19 cellular contexts compared by ENCODE assay signal in genomic region chr3:53101956-53102355, GRCh38. TPM values are rescaled to one million over a fixed set of nuclear protein-coding genes. Genes with fewer than 3 reads are reported as not detected.
DNase-seq lines count a peak whose midpoint lies in the region; ATAC-seq and TF ChIP-seq lines count a peak whose summit lies in the region.
"Had no signal": no experiment of that assay in that cellular context is flagged by ENCODE, and none has a peak within 500 bp of the region (broad histone marks: within the 10 kb centered on the region; RNA-seq: fewer than 3 reads in every experiment).

No MANE protein-coding gene starts in this region.

- H3K27me3 ChIP-seq in uterus = no peaks in the 10 kb centered on the region
- H3K27me3 ChIP-seq: transverse colon had no signal

- peaks cover 63% of the 10 kb centered on the region for H3K36me3 Mint-ChIP-seq in activated naive CD4-positive, alpha-beta T cell treated with anti-CD3 and anti-CD28 coated beads, Interleukin-2, amount 10 ng/mL, durations not matched to agents 7 days and 5 days
- peaks cover 37% of the 10 kb centered on the region for H3K36me3 Mint-ChIP-seq in activated naive CD8-positive, alpha-beta T cell treated with anti-CD3 and anti-CD28 coated beads for 36 hours

- no peaks in the 10 kb centered on the region for H3K9me3 ChIP-seq in KOPT-K1 (ENCODE audit: insufficient read depth, low read length, poor library complexity, severe bottlenecking)
- no peaks in the 10 kb centered on the region for H3K9me3 ChIP-seq in uterus
- H3K9me3 ChIP-seq: transverse colon had no signal

- H3K27ac ChIP-seq in KOPT-K1 (ENCODE audit: low read depth, low read length, poor library complexity, severe bottlenecking) (peak overlapping the region; percentile 99), uterus (no peak overlapping the region)
- H3K27ac ChIP-seq: WERI-Rb-1 had no signal

- peak overlapping the region; percentile 65 for H3K4me3 Mint-ChIP-seq in activated naive CD4-positive, alpha-beta T cell treated with anti-CD3 and anti-CD28 coated beads, Interleukin-2, amount 10 ng/mL, durations not matched to agents 7 days and 5 days
- peak overlapping the region; percentile 52 for H3K4me3 Mint-ChIP-seq in activated naive CD8-positive, alpha-beta T cell treated with anti-CD3 and anti-CD28 coated beads for 36 hours

- CTCF ChIA-PET in activated naive CD4-positive, alpha-beta T cell treated with anti-CD3 and anti-CD28 coated beads, Interleukin-2, amount 10 ng/mL, durations not matched to agents 7 days and 5 days (lab: Charles Lee) = interaction anchor here (0.6 to 1.4 kb wide), 4 partner anchors 9 to 671 kb away, joined by 3 to 6 read pairs (median 4); no protein-coding TSS in a partner anchor

- H3K9me3 Mint-ChIP-seq in activated naive CD4-positive, alpha-beta T cell treated with anti-CD3 and anti-CD28 coated beads, Interleukin-2, amount 10 ng/mL, durations not matched to agents 7 days and 5 days = no peaks in the 10 kb centered on the region
- H3K9me3 Mint-ChIP-seq in activated naive CD8-positive, alpha-beta T cell treated with anti-CD3 and anti-CD28 coated beads for 36 hours = no peaks in the 10 kb centered on the region

- H3K36me3 ChIP-seq in KOPT-K1 (ENCODE audit: insufficient read depth, low read length) (peaks cover 25% of the 10 kb centered on the region), uterus (no peaks in the 10 kb centered on the region)

- H3K4me3 ChIP-seq in uterus = no peak overlapping the region
- H3K4me3 ChIP-seq: transverse colon had no signal

- H3K27ac Mint-ChIP-seq in activated naive CD4-positive, alpha-beta T cell treated with anti-CD3 and anti-CD28 coated beads, Interleukin-2, amount 10 ng/mL, durations not matched to agents 7 days and 5 days = peak overlapping the region; percentile 96
- H3K27ac Mint-ChIP-seq in activated naive CD8-positive, alpha-beta T cell treated with anti-CD3 and anti-CD28 coated beads for 36 hours = peak overlapping the region; percentile 90

- no peak for TF ChIP-seq POLR2A in uterus (IDR thresholded peaks at IDR 0.05)

- no peaks in the 10 kb centered on the region for H3K27me3 Mint-ChIP-seq in activated naive CD4-positive, alpha-beta T cell treated with anti-CD3 and anti-CD28 coated beads, Interleukin-2, amount 10 ng/mL, durations not matched to agents 7 days and 5 days
- no peaks in the 10 kb centered on the region for H3K27me3 Mint-ChIP-seq in activated naive CD8-positive, alpha-beta T cell treated with anti-CD3 and anti-CD28 coated beads for 36 hours

- DNase-seq in activated naive CD4-positive, alpha-beta T cell treated with anti-CD3 and anti-CD28 coated beads, Interleukin-2, amount 10 ng/mL, durations not matched to agents 7 days and 5 days = no peak
- no peak for DNase-seq in activated naive CD4-positive, alpha-beta T cell treated with anti-CD3 and anti-CD28 coated beads, Interleukin-2, amount 50 U/mL, for 16 hours
- no peak for DNase-seq in activated naive CD8-positive, alpha-beta T cell treated with anti-CD3 and anti-CD28 coated beads for 36 hours
- peak; percentile 68 for DNase-seq in posterior vena cava (ENCODE audit: low spot score)
- no peak for DNase-seq in uterus
- DNase-seq: activated gamma-delta T cell, COR-L47, H7, KG1, kidney glomerular epithelial cell, NCI-H1092 treated with DMSO at 0.1 percent for 48 hours, NCI-H2029, NCI-H345, PC-3, WERI-Rb-1 had no signal

- peaks cover 86% of the 10 kb centered on the region for H3K4me1 Mint-ChIP-seq in activated naive CD4-positive, alpha-beta T cell treated with anti-CD3 and anti-CD28 coated beads, Interleukin-2, amount 10 ng/mL, durations not matched to agents 7 days and 5 days
- H3K4me1 Mint-ChIP-seq in activated naive CD8-positive, alpha-beta T cell treated with anti-CD3 and anti-CD28 coated beads for 36 hours = peaks cover 55% of the 10 kb centered on the region

- no peak for ATAC-seq in HG02571 (IDR thresholded peaks at IDR 0.05; ENCODE audit: unreplicated experiment)
- ATAC-seq in HG02852 (IDR thresholded peaks at IDR 0.05; ENCODE audit: unreplicated experiment) = no peak

- H3K4me1 ChIP-seq in uterus = no peaks in the 10 kb centered on the region
- H3K4me1 ChIP-seq: transverse colon had no signal

- intact Hi-C loops in posterior vena cava (cut with DNase I) (no loop called here), uterus (cut with DNase I; ENCODE audit: low total_unique reads) (no loop called here)

- TF ChIP-seq CTCF in uterus (IDR thresholded peaks at IDR 0.05) = no peak

RNA-seq across cellular contexts. Expression of gene RFT1, which starts 28.3 kb away (rescaled TPM):
- 10 to 100 TPM; 49.3 to 50.7 TPM for total RNA-seq in activated naive CD8-positive, alpha-beta T cell treated with anti-CD3 and anti-CD28 coated beads for 36 hours
- total RNA-seq in posterior vena cava (10 to 100 TPM; 13.6 to 15.7 TPM), uterus (10 to 100 TPM; 13.1 to 38.2 (median 16.5) TPM)

RNA-seq across cellular contexts. Expression of gene SFMBT1, which starts 56.1 kb away (rescaled TPM):
- total RNA-seq in activated naive CD8-positive, alpha-beta T cell treated with anti-CD3 and anti-CD28 coated beads for 36 hours = 10 to 100 TPM; 19.7 to 21.9 TPM
- 1 to 10 TPM; 9.4 to 9.8 TPM for total RNA-seq in posterior vena cava
- 10 to 100 TPM in 3 of 4 donors, 1 to 10 TPM in 1; 3.3 to 37.9 (median 15.1) TPM for total RNA-seq in uterus

RNA-seq across cellular contexts. Expression of gene PRKCD, which starts 59.1 kb away (rescaled TPM):
- 10 to 100 TPM; 16.5 to 17.5 TPM for total RNA-seq in activated naive CD8-positive, alpha-beta T cell treated with anti-CD3 and anti-CD28 coated beads for 36 hours
- total RNA-seq in posterior vena cava (10 to 100 TPM; 34.1 to 36.3 TPM), uterus (10 to 100 TPM in 2 of 4 donors, 1 to 10 TPM in 1, under 1 TPM in 1; under 0.01 to 16.8 (median 12.6) TPM)
